ENCODE assay signal across 15 cellular contexts in genomic region chr2:46775722-46776121, GRCh38.
"Had no signal": no experiment of that assay in that cellular context is flagged by ENCODE, and none has a peak within 500 bp of the region (broad histone marks: within the 10 kb centered on the region; RNA-seq: fewer than 3 reads in every experiment).

No MANE protein-coding gene starts in this region.

- H3K27ac Mint-ChIP-seq: activated CD4-positive, alpha-beta T cell treated with anti-CD3 and anti-CD28 coated beads, Interleukin-2, amount 10 ng/mL, durations not matched to agents 7 days and 5 days; activated naive CD4-positive, alpha-beta T cell treated with anti-CD3 and anti-CD28 coated beads, Interleukin-2, amount 10 ng/mL, durations not matched to agents 7 days and 5 days; activated T-helper 17 cell treated with anti-CD3 and anti-CD28 coated beads, Interleukin-2, amount 50 U/mL, for 72 hours; stimulated activated naive CD8-positive, alpha-beta T cell treated with anti-CD3 and anti-CD28 coated beads, Interleukin-15, Interleukin-2, amounts not matched to agents 100 ng/mL and 50 ng/mL, for 24 hours had no signal

- H3K27ac ChIP-seq: colonic mucosa, hepatocyte, pancreas, upper lobe of left lung had no signal

- H3K9me3 Mint-ChIP-seq: activated CD4-positive, alpha-beta T cell treated with anti-CD3 and anti-CD28 coated beads, Interleukin-2, amount 10 ng/mL, durations not matched to agents 7 days and 5 days; activated naive CD4-positive, alpha-beta T cell treated with anti-CD3 and anti-CD28 coated beads, Interleukin-2, amount 10 ng/mL, durations not matched to agents 7 days and 5 days; activated T-helper 17 cell treated with anti-CD3 and anti-CD28 coated beads, Interleukin-2, amount 50 U/mL, for 72 hours; neural crest cell; stimulated activated naive CD8-positive, alpha-beta T cell treated with anti-CD3 and anti-CD28 coated beads, Interleukin-15, Interleukin-2, amounts not matched to agents 100 ng/mL and 50 ng/mL, for 24 hours had no signal

- DNase-seq: activated CD4-positive, alpha-beta T cell treated with anti-CD3 and anti-CD28 coated beads, Interleukin-2, amount 10 ng/mL, durations not matched to agents 7 days and 5 days; activated naive CD4-positive, alpha-beta T cell treated with anti-CD3 and anti-CD28 coated beads, Interleukin-2, amount 10 ng/mL, durations not matched to agents 7 days and 5 days; activated T-cell treated with anti-CD3 and anti-CD28 coated beads for 4 hours; caudate nucleus; colonic mucosa; left ventricle myocardium superior; pancreas; stimulated activated CD4-positive, alpha-beta T cell treated with anti-CD3 and anti-CD28 coated beads, Interleukin-15, amount 100 ng/mL, for 24 hours; stimulated activated CD4-positive, alpha-beta T cell treated with anti-CD3 and anti-CD28 coated beads, Interleukin-4, amount 100 ng/mL, for 24 hours; T1000; upper lobe of left lung had no signal

- H3K36me3 Mint-ChIP-seq: activated naive CD4-positive, alpha-beta T cell treated with anti-CD3 and anti-CD28 coated beads, Interleukin-2, amount 10 ng/mL, durations not matched to agents 7 days and 5 days had no signal

- H3K4me1 Mint-ChIP-seq: activated CD4-positive, alpha-beta T cell treated with anti-CD3 and anti-CD28 coated beads, Interleukin-2, amount 10 ng/mL, durations not matched to agents 7 days and 5 days; activated naive CD4-positive, alpha-beta T cell treated with anti-CD3 and anti-CD28 coated beads, Interleukin-2, amount 10 ng/mL, durations not matched to agents 7 days and 5 days; activated T-helper 17 cell treated with anti-CD3 and anti-CD28 coated beads, Interleukin-2, amount 50 U/mL, for 72 hours had no signal

- H3K9me3 ChIP-seq: colonic mucosa, pancreas, upper lobe of left lung had no signal

- ATAC-seq: activated T-helper 17 cell treated with anti-CD3 and anti-CD28 coated beads, Interleukin-2, amount 50 U/mL, for 72 hours; left ventricle myocardium superior; pancreas had no signal

- H3K4me3 Mint-ChIP-seq: activated CD4-positive, alpha-beta T cell treated with anti-CD3 and anti-CD28 coated beads, Interleukin-2, amount 10 ng/mL, durations not matched to agents 7 days and 5 days; activated naive CD4-positive, alpha-beta T cell treated with anti-CD3 and anti-CD28 coated beads, Interleukin-2, amount 10 ng/mL, durations not matched to agents 7 days and 5 days; activated T-helper 17 cell treated with anti-CD3 and anti-CD28 coated beads, Interleukin-2, amount 50 U/mL, for 72 hours; neural crest cell; stimulated activated naive CD8-positive, alpha-beta T cell treated with anti-CD3 and anti-CD28 coated beads, Interleukin-15, Interleukin-2, amounts not matched to agents 100 ng/mL and 50 ng/mL, for 24 hours had no signal

- H3K4me1 ChIP-seq: colonic mucosa had no signal

- H3K4me3 ChIP-seq: colonic mucosa, hepatocyte, pancreas, upper lobe of left lung had no signal

- H3K27me3 ChIP-seq: colonic mucosa, hepatocyte, pancreas, upper lobe of left lung had no signal

- H3K36me3 ChIP-seq: colonic mucosa, pancreas, upper lobe of left lung had no signal
